31 cellular contexts compared by ENCODE assay signal in genomic region chr9:135980926-135981630, GRCh38. TPM values are rescaled to one million over a fixed set of nuclear protein-coding genes. Genes with fewer than 3 reads are reported as not detected.
A peak's percentile ranks its signal among the peaks of the same experiment; 100 is the strongest.
DNase-seq lines count a peak whose midpoint lies in the region; ATAC-seq and TF ChIP-seq lines count a peak whose summit lies in the region.
"Had no signal": no experiment of that assay in that cellular context is flagged by ENCODE, and none has a peak within 500 bp of the region (broad histone marks: within the 10 kb centered on the region; RNA-seq: fewer than 3 reads in every experiment).

No MANE protein-coding gene starts in this region.

- no peak overlapping the region for H2AFZ ChIP-seq in neuronal stem cell (ENCODE audit: low read length)

- H3K4me1 ChIP-seq in heart right ventricle (peaks cover 4 to 15% (median 12%) of the 10 kb centered on the region in 9 donors), neuronal stem cell (ENCODE audit: control insufficient read depth in 2 of 2, insufficient read depth in 1 of 2, low read depth in 1 of 2, low read length in 2 of 2) (peaks cover 10 to 15% of the 10 kb centered on the region in 2 donors), testis (peaks cover 19% of the 10 kb centered on the region)
- H3K4me1 ChIP-seq: Peyer's patch, SJSA1 had no signal

- peak overlapping the region; percentile 77 for H3K9ac ChIP-seq in neuronal stem cell (ENCODE audit: low read depth, low read length, poor library complexity)

- H3K36me3 ChIP-seq in heart right ventricle (no peaks in the 10 kb centered on the region), neuronal stem cell (replicated peaks in 1 of 2; ENCODE audit: control insufficient read depth in 2 of 2, insufficient read depth in 2 of 2, low read length in 2 of 2) (no peaks in the 10 kb centered on the region), testis (ENCODE audit: low read depth, missing control alignments) (no peaks in the 10 kb centered on the region)
- H3K36me3 ChIP-seq: cardiac muscle cell, Peyer's patch, SJSA1, transverse colon had no signal

- H3K27ac ChIP-seq in heart right ventricle (no peak overlapping the region), neuronal stem cell (replicated peaks; ENCODE audit: low read length) (no peak overlapping the region), testis (peak overlapping the region; percentile 67 to 74)
- H3K27ac ChIP-seq: cardiac muscle cell, epithelial cell of prostate, Peyer's patch, SJSA1, transverse colon had no signal

- H3K27me3 ChIP-seq in heart right ventricle: peaks cover 0 to 10% (median 0%) of the 10 kb centered on the region in 7 donors
- peaks cover 0 to 48% (median 0%) of the 10 kb centered on the region in 3 experiments for H3K27me3 ChIP-seq in neuronal stem cell (ENCODE audit: control insufficient read depth in 3 of 3, insufficient read depth in 3 of 3, low read depth in 1 of 3, low read length in 3 of 3)
- no peaks in the 10 kb centered on the region for H3K27me3 ChIP-seq in testis
- H3K27me3 ChIP-seq: cardiac muscle cell, Peyer's patch had no signal

- H3K27ac Mint-ChIP-seq in activated T-helper 2 cell treated with anti-CD3 and anti-CD28 coated beads, Interferon-gamma antibody, Interleukin-2, Interleukin-4, amounts not matched to agents 10 μg/mL and 5 μg/mL and 100 μg/mL, durations not matched to agents 14 hours and 24 hours and 36 hours: no peak overlapping the region
- H3K27ac Mint-ChIP-seq: activated CD4-positive, alpha-beta T cell treated with anti-CD3 and anti-CD28 coated beads for 36 hours; activated naive CD4-positive, alpha-beta T cell treated with anti-CD3 and anti-CD28 coated beads for 36 hours; B cell; mesothelial cell of epicardium; nephron; progenitor cell of endocrine pancreas; T-helper 1 cell treated with Interleukin-12 subunit alpha and Interleukin-12 subunit beta and Interleukin-4 antibody, amounts not matched to agents 30 μg/mL and 1 μg/mL, for 36 hours had no signal

- H3K4me3 ChIP-seq in heart right ventricle (no peak overlapping the region), neuronal stem cell (ENCODE audit: low read length in 2 of 2) (no peak overlapping the region), testis (no peak overlapping the region)
- H3K4me3 ChIP-seq: cardiac muscle cell, Peyer's patch, SJSA1, transverse colon had no signal

- peak overlapping the region; percentile 65 for H3K23ac ChIP-seq in neuronal stem cell (ENCODE audit: low read depth, low read length, poor library complexity)

- H3K4me3 Mint-ChIP-seq in activated T-helper 2 cell treated with anti-CD3 and anti-CD28 coated beads, Interferon-gamma antibody, Interleukin-2, Interleukin-4, amounts not matched to agents 10 μg/mL and 5 μg/mL and 100 μg/mL, durations not matched to agents 14 hours and 24 hours and 36 hours (ENCODE audit: low read depth): no peak overlapping the region
- H3K4me3 Mint-ChIP-seq: activated CD4-positive, alpha-beta T cell treated with anti-CD3 and anti-CD28 coated beads for 36 hours; activated naive CD4-positive, alpha-beta T cell treated with anti-CD3 and anti-CD28 coated beads for 36 hours; B cell; mesothelial cell of epicardium; nephron; T-helper 1 cell treated with Interleukin-12 subunit alpha and Interleukin-12 subunit beta and Interleukin-4 antibody, amounts not matched to agents 30 μg/mL and 1 μg/mL, for 36 hours had no signal

- H3K9me3 ChIP-seq in heart right ventricle (no peaks in the 10 kb centered on the region), neuronal stem cell (replicated peaks in 1 of 2; ENCODE audit: control insufficient read depth in 2 of 2, insufficient read depth in 1 of 2, low read depth in 1 of 2, low read length in 2 of 2) (no peaks in the 10 kb centered on the region), testis (no peaks in the 10 kb centered on the region)
- H3K9me3 ChIP-seq: Peyer's patch, SJSA1, transverse colon had no signal

- no peak overlapping the region for H2BK5ac ChIP-seq in neuronal stem cell (ENCODE audit: low read length)

- H2BK120ac ChIP-seq in neuronal stem cell (ENCODE audit: low read depth, low read length): peak overlapping the region; percentile 47

- H3K4me1 Mint-ChIP-seq in activated T-helper 2 cell treated with anti-CD3 and anti-CD28 coated beads, Interferon-gamma antibody, Interleukin-2, Interleukin-4, amounts not matched to agents 10 μg/mL and 5 μg/mL and 100 μg/mL, durations not matched to agents 14 hours and 24 hours and 36 hours (ENCODE audit: low read depth): no peaks in the 10 kb centered on the region

- H3K14ac ChIP-seq in neuronal stem cell (ENCODE audit: low read length): no peak overlapping the region

- H3K4ac ChIP-seq in neuronal stem cell (ENCODE audit: low read length): no peak overlapping the region

- peaks cover 4% of the 10 kb centered on the region for H3K27me3 Mint-ChIP-seq in activated T-helper 2 cell treated with anti-CD3 and anti-CD28 coated beads, Interferon-gamma antibody, Interleukin-2, Interleukin-4, amounts not matched to agents 10 μg/mL and 5 μg/mL and 100 μg/mL, durations not matched to agents 14 hours and 24 hours and 36 hours (ENCODE audit: low read depth)
- H3K27me3 Mint-ChIP-seq: activated CD4-positive, alpha-beta T cell treated with anti-CD3 and anti-CD28 coated beads for 36 hours had no signal

- no peak overlapping the region for H4K91ac ChIP-seq in neuronal stem cell (ENCODE audit: low read depth, low read length, poor library complexity)

- no peak for TF ChIP-seq POLR2A in testis (IDR thresholded peaks at IDR 0.05)

- no peak overlapping the region for H3K4me2 ChIP-seq in neuronal stem cell (ENCODE audit: insufficient read depth, low read length, poor library complexity, severe bottlenecking)

- DNase-seq in DMS53 (lab: John Stamatoyannopoulos, UW): peak; percentile 19
- no peak for DNase-seq in DMS53 treated with DMSO at 0.1 percent for 48 hours (lab: John Stamatoyannopoulos, UW; ENCODE audit: unreplicated experiment)
- DNase-seq in heart right ventricle: peak in 1 of 2 donors; percentile 51
- DNase-seq in neuronal stem cell (ENCODE audit: low spot score): no peak
- peak; percentile 93 for DNase-seq in testis
- DNase-seq in activated T-helper 2 cell treated with anti-CD3 and anti-CD28 coated beads, Interferon-gamma antibody, Interleukin-2, Interleukin-4, amounts not matched to agents 10 μg/mL and 5 μg/mL and 100 μg/mL, durations not matched to agents 14 hours and 24 hours and 36 hours (ENCODE audit: low spot score): no peak
- DNase-seq in kidney tubule cell (ENCODE audit: low spot score): no peak
- DNase-seq in iPS-NIHi11 (ENCODE audit: low spot score): no peak
- DNase-seq: 8988T; activated CD4-positive, alpha-beta T cell treated with anti-CD3 and anti-CD28 coated beads for 36 hours; activated naive CD4-positive, alpha-beta T cell treated with anti-CD3 and anti-CD28 coated beads for 36 hours; activated T-cell treated with anti-CD3 and anti-CD28 coated beads, Interleukin-2, amount 50 U/mL, for 48 hours; amniotic stem cell; Calu3; kidney glomerular epithelial cell; NCI-H1092 treated with DMSO at 0.1 percent for 48 hours; NCI-H2029; NK-92 treated with Interleukin-12 subunit alpha and Interleukin-12 subunit beta, amount 100 ng/mL, for 24 hours; Peyer's patch; small intestine; stimulated activated CD4-positive, alpha-beta T cell treated with anti-CD3 and anti-CD28 coated beads, Interleukin-2, amount 100 ng/mL, for 24 hours; stimulated activated naive CD4-positive, alpha-beta T cell; transverse colon had no signal

- no peaks in the 10 kb centered on the region for H3K36me3 Mint-ChIP-seq in activated T-helper 2 cell treated with anti-CD3 and anti-CD28 coated beads, Interferon-gamma antibody, Interleukin-2, Interleukin-4, amounts not matched to agents 10 μg/mL and 5 μg/mL and 100 μg/mL, durations not matched to agents 14 hours and 24 hours and 36 hours (ENCODE audit: low read depth)
- H3K36me3 Mint-ChIP-seq: mesothelial cell of epicardium had no signal

- no peaks in the 10 kb centered on the region for H3K9me3 Mint-ChIP-seq in activated T-helper 2 cell treated with anti-CD3 and anti-CD28 coated beads, Interferon-gamma antibody, Interleukin-2, Interleukin-4, amounts not matched to agents 10 μg/mL and 5 μg/mL and 100 μg/mL, durations not matched to agents 14 hours and 24 hours and 36 hours
- H3K9me3 Mint-ChIP-seq: activated naive CD4-positive, alpha-beta T cell treated with anti-CD3 and anti-CD28 coated beads for 36 hours; mesothelial cell of epicardium; nephron; T-helper 1 cell treated with Interleukin-12 subunit alpha and Interleukin-12 subunit beta and Interleukin-4 antibody, amounts not matched to agents 30 μg/mL and 1 μg/mL, for 36 hours had no signal

- peak overlapping the region; percentile 73 for H2BK12ac ChIP-seq in neuronal stem cell (ENCODE audit: low read length)

- WGBS in heart right ventricle, 2 donors: 85 to 89% methylated on average over 29 of the region's 29 CpGs
- WGBS in neuronal stem cell (ENCODE audit: extremely low coverage in 2 of 2, insufficient read length in 2 of 2, insufficient replicate concordance in 1 of 2), 2 donors: no CpG with 5 or more reads among the region's 29 CpGs
- WGBS in testis, 2 donors: 78 to 91% methylated on average over 12 to 29 of the region's 29 CpGs

- TF ChIP-seq CTCF in heart right ventricle (IDR thresholded peaks at IDR 0.05) (no peak), testis (IDR thresholded peaks at IDR 0.05) (no peak)

- no peak overlapping the region for H4K8ac ChIP-seq in neuronal stem cell (ENCODE audit: low read depth, low read length)

- H3K18ac ChIP-seq in neuronal stem cell (ENCODE audit: low read length): peak overlapping the region; percentile 70

- ATAC-seq in heart right ventricle: peak in 7 of 8 donors; percentile 22 to 90 (median 69)
- ATAC-seq: activated CD4-positive, alpha-beta T cell treated with anti-CD3 and anti-CD28 coated beads for 36 hours had no signal

- peak overlapping the region; percentile 89 for H2BK15ac ChIP-seq in neuronal stem cell (ENCODE audit: low read length)

- peaks cover 2% of the 10 kb centered on the region for H3K79me1 ChIP-seq in neuronal stem cell (ENCODE audit: low read depth, low read length)

- peak overlapping the region; percentile 83 for H2AK5ac ChIP-seq in neuronal stem cell (ENCODE audit: low read depth, low read length)

- intact Hi-C loops in heart right ventricle (cut with DNase I) (loop anchor here in 2 of 10 donors (5.0 to 10.0 kb wide), 2 partner anchors 264 to 1049 kb away; partner anchors contain the start of gene QSOX2 (in 1 of the 2)), testis (cut with DNase I; ENCODE audit: low total_unique reads) (no loop called here)
- intact Hi-C loops in activated T-helper 2 cell treated with anti-CD3 and anti-CD28 coated beads, Interferon-gamma antibody, Interleukin-2, Interleukin-4, amounts not matched to agents 10 μg/mL and 5 μg/mL and 100 μg/mL, durations not matched to agents 14 hours and 24 hours and 36 hours (cut with micrococcal nuclease): no loop called here

RNA-seq across cellular contexts. Expression of gene UBAC1, which starts 19.9 kb away (rescaled TPM):
- 100 to 1,000 TPM in 2 of 10 donors, 10 to 100 TPM in 8; 73.8 to 138 (median 85.4) TPM for total RNA-seq in heart right ventricle
- polyA plus RNA-seq in heart right ventricle: 100 to 1,000 TPM in 1 of 2 donors, 10 to 100 TPM in 1; 83.8 to 172 TPM
- polyA plus RNA-seq in neuronal stem cell (2013, experiment 1 of 2): 44.5 TPM
- polyA plus RNA-seq in neuronal stem cell (2013, experiment 2 of 2): 42.3 TPM
- total RNA-seq in testis: 10 to 100 TPM; 82.2 to 99.5 TPM
- polyA plus RNA-seq in testis (ENCODE audit: insufficient read depth, low read depth, low replicate concordance): 92.5 TPM
- total RNA-seq in activated T-helper 2 cell treated with anti-CD3 and anti-CD28 coated beads, Interferon-gamma antibody, Interleukin-2, Interleukin-4, amounts not matched to agents 10 μg/mL and 5 μg/mL and 100 μg/mL, durations not matched to agents 14 hours and 24 hours and 36 hours: 42.3 and 47.2 TPM in 2 replicates

Comparison
In these comparisons a context has a peak if more than half of its experiments do, and no peak if none do; other contexts are left out.
1. DNase-seq: peak in DMS53 (single experiment) and testis (single experiment); none in DMS53 treated with DMSO at 0.1 percent for 48 hours (single experiment), neuronal stem cell (single experiment), activated T-helper 2 cell treated with anti-CD3 and anti-CD28 coated beads, Interferon-gamma antibody, Interleukin-2, Interleukin-4, amounts not matched to agents 10 μg/mL and 5 μg/mL and 100 μg/mL, durations not matched to agents 14 hours and 24 hours and 36 hours (single experiment), kidney tubule cell (single experiment) and iPS-NIHi11 (single experiment).
2. H3K27ac ChIP-seq: peak in testis (2 of 2); none in heart right ventricle (0 of 10) and neuronal stem cell (single experiment).